In genomic region chr15:85462029-85462428, GRCh38 we compare ENCODE assay signal across 18 cellular contexts.
DNase-seq lines count a peak whose midpoint lies in the region; ATAC-seq and TF ChIP-seq lines count a peak whose summit lies in the region.
"Had no signal": no experiment of that assay in that cellular context is flagged by ENCODE, and none has a peak within 500 bp of the region (broad histone marks: within the 10 kb centered on the region; RNA-seq: fewer than 3 reads in every experiment).

No MANE protein-coding gene starts in this region.

- no peaks in the 10 kb centered on the region for H3K9me3 Mint-ChIP-seq in activated CD8-positive, alpha-beta T cell treated with anti-CD3 and anti-CD28 coated beads for 36 hours
- peaks cover 4% of the 10 kb centered on the region for H3K9me3 Mint-ChIP-seq in activated CD8-positive, alpha-beta T cell treated with anti-CD3 and anti-CD28 coated beads, Interleukin-2, amount 10 ng/mL, durations not matched to agents 7 days and 5 days (ENCODE audit: insufficient read depth)
- no peaks in the 10 kb centered on the region for H3K9me3 Mint-ChIP-seq in central memory CD8-positive, alpha-beta T cell

- no peak overlapping the region for H3K4me3 Mint-ChIP-seq in activated CD8-positive, alpha-beta T cell treated with anti-CD3 and anti-CD28 coated beads for 36 hours
- no peak overlapping the region for H3K4me3 Mint-ChIP-seq in activated CD8-positive, alpha-beta T cell treated with anti-CD3 and anti-CD28 coated beads, Interleukin-2, amount 10 ng/mL, durations not matched to agents 7 days and 5 days
- H3K4me3 Mint-ChIP-seq in central memory CD8-positive, alpha-beta T cell, result no peak overlapping the region

- H3K27me3 ChIP-seq in smooth muscle cell (ENCODE audit: low read depth), result no peaks in the 10 kb centered on the region

- peaks cover 28% of the 10 kb centered on the region for H3K4me1 ChIP-seq in smooth muscle cell (ENCODE audit: low read depth)

- no peak overlapping the region for H3K9ac ChIP-seq in smooth muscle cell (ENCODE audit: low read depth)

- POLR2A ChIA-PET in activated CD8-positive, alpha-beta T cell treated with anti-CD3 and anti-CD28 coated beads for 36 hours (lab: Charles Lee), result interaction anchor here (0.5 to 1.3 kb wide), 3 partner anchors 9 to 61 kb away, joined by 3 to 5 read pairs (median 3); no protein-coding TSS in a partner anchor
- POLR2A ChIA-PET in activated CD8-positive, alpha-beta T cell treated with anti-CD3 and anti-CD28 coated beads, Interleukin-2, amount 10 ng/mL, durations not matched to agents 7 days and 5 days (lab: Charles Lee), result no interaction called here

- peaks cover 34% of the 10 kb centered on the region for H4K20me1 ChIP-seq in smooth muscle cell (ENCODE audit: low read depth)

- no peaks in the 10 kb centered on the region for H3K27me3 Mint-ChIP-seq in activated CD8-positive, alpha-beta T cell treated with anti-CD3 and anti-CD28 coated beads for 36 hours
- H3K27me3 Mint-ChIP-seq in activated CD8-positive, alpha-beta T cell treated with anti-CD3 and anti-CD28 coated beads, Interleukin-2, amount 10 ng/mL, durations not matched to agents 7 days and 5 days (ENCODE audit: low read depth), result no peaks in the 10 kb centered on the region
- no peaks in the 10 kb centered on the region for H3K27me3 Mint-ChIP-seq in central memory CD8-positive, alpha-beta T cell

- H3K4me1 Mint-ChIP-seq in activated CD8-positive, alpha-beta T cell treated with anti-CD3 and anti-CD28 coated beads for 36 hours (ENCODE audit: low read depth), result peaks cover 46% of the 10 kb centered on the region
- H3K4me1 Mint-ChIP-seq in activated CD8-positive, alpha-beta T cell treated with anti-CD3 and anti-CD28 coated beads, Interleukin-2, amount 10 ng/mL, durations not matched to agents 7 days and 5 days (ENCODE audit: low read depth), result peaks cover 22% of the 10 kb centered on the region
- peaks cover 57% of the 10 kb centered on the region for H3K4me1 Mint-ChIP-seq in central memory CD8-positive, alpha-beta T cell

- H3K79me2 ChIP-seq in smooth muscle cell (ENCODE audit: low read depth), result peaks cover 83% of the 10 kb centered on the region

- H3K9me3 ChIP-seq in smooth muscle cell (replicated peaks; ENCODE audit: low read depth), result no peaks in the 10 kb centered on the region

- no peaks in the 10 kb centered on the region for H3K36me3 ChIP-seq in smooth muscle cell (ENCODE audit: low read depth)

- no peak for DNase-seq in activated CD8-positive, alpha-beta T cell treated with anti-CD3 and anti-CD28 coated beads for 36 hours
- DNase-seq in activated CD8-positive, alpha-beta T cell treated with anti-CD3 and anti-CD28 coated beads, Interleukin-2, amount 10 ng/mL, durations not matched to agents 7 days and 5 days, result no peak
- peak; percentile 42 for DNase-seq in NCI-H69 (lab: John Stamatoyannopoulos, UW)
- DNase-seq in central memory CD8-positive, alpha-beta T cell (ENCODE audit: low spot score in 2 of 2), result no peak
- no peak for DNase-seq in smooth muscle cell (lab: John Stamatoyannopoulos, UW; ENCODE audit: unreplicated experiment)
- DNase-seq in RKO (ENCODE audit: low spot score), result no peak
- DNase-seq in OCI-M1 (lab: John Stamatoyannopoulos, UW), result no peak
- no peak for DNase-seq in DMS53 (lab: John Stamatoyannopoulos, UW)
- DNase-seq: 8988T, DND-41, GDM1, Kasumi-1, NCI-H187 treated with DMSO at 0.1 percent for 48 hours, NCI-H345, NCI-H526 had no signal

- H3K4me3 ChIP-seq in smooth muscle cell, result no peak overlapping the region
- H3K4me3 ChIP-seq: SK-N-MC had no signal

- TF ChIP-seq CTCF in activated CD8-positive, alpha-beta T cell treated with anti-CD3 and anti-CD28 coated beads for 36 hours (IDR thresholded peaks at IDR 0.05), result no peak
- no peak for TF ChIP-seq CTCF in smooth muscle cell (IDR thresholded peaks at IDR 0.05; ENCODE audit: borderline replicate concordance, insufficient read depth, poor library complexity, severe bottlenecking)

- H3F3A ChIP-seq in smooth muscle cell (ENCODE audit: low read depth), result peaks cover 11% of the 10 kb centered on the region

- intact Hi-C loops in activated CD8-positive, alpha-beta T cell treated with anti-CD3 and anti-CD28 coated beads for 36 hours (cut with micrococcal nuclease), result no loop called here

- CTCF ChIA-PET in activated CD8-positive, alpha-beta T cell treated with anti-CD3 and anti-CD28 coated beads for 36 hours (lab: Charles Lee), result interaction anchor here (0.8 to 1.5 kb wide), 3 partner anchors 11 to 49 kb away, joined by 3 read pairs; no protein-coding TSS in a partner anchor
- CTCF ChIA-PET in activated CD8-positive, alpha-beta T cell treated with anti-CD3 and anti-CD28 coated beads, Interleukin-2, amount 10 ng/mL, durations not matched to agents 7 days and 5 days (lab: Charles Lee), result interaction anchor here (0.5 to 1.1 kb wide), 3 partner anchors 28 to 293 kb away, joined by 3 read pairs; no protein-coding TSS in a partner anchor

- peak overlapping the region; percentile 47 for H3K27ac ChIP-seq in smooth muscle cell (ENCODE audit: low read depth)
- H3K27ac ChIP-seq: SK-N-MC had no signal

- ATAC-seq in activated CD8-positive, alpha-beta T cell treated with anti-CD3 and anti-CD28 coated beads for 36 hours, result peak; percentile 51
- ATAC-seq in activated CD8-positive, alpha-beta T cell treated with anti-CD3 and anti-CD28 coated beads, Interleukin-2, amount 10 ng/mL, durations not matched to agents 7 days and 5 days, result no peak
- no peak for ATAC-seq in central memory CD8-positive, alpha-beta T cell (replicated peaks; ENCODE audit: extremely low read depth, poor library complexity, severe bottlenecking)
- ATAC-seq: Panc1, Right ventricle myocardium inferior had no signal

- peaks cover 6% of the 10 kb centered on the region for H3K36me3 Mint-ChIP-seq in activated CD8-positive, alpha-beta T cell treated with anti-CD3 and anti-CD28 coated beads for 36 hours (ENCODE audit: low read depth)
- peaks cover 11% of the 10 kb centered on the region for H3K36me3 Mint-ChIP-seq in activated CD8-positive, alpha-beta T cell treated with anti-CD3 and anti-CD28 coated beads, Interleukin-2, amount 10 ng/mL, durations not matched to agents 7 days and 5 days (ENCODE audit: low read depth)
- H3K36me3 Mint-ChIP-seq in central memory CD8-positive, alpha-beta T cell (ENCODE audit: insufficient read depth), result peaks cover 3% of the 10 kb centered on the region

- H3K4me2 ChIP-seq in smooth muscle cell, result no peak overlapping the region

- H3K27ac Mint-ChIP-seq in activated CD8-positive, alpha-beta T cell treated with anti-CD3 and anti-CD28 coated beads for 36 hours, result no peak overlapping the region
- H3K27ac Mint-ChIP-seq in activated CD8-positive, alpha-beta T cell treated with anti-CD3 and anti-CD28 coated beads, Interleukin-2, amount 10 ng/mL, durations not matched to agents 7 days and 5 days, result no peak overlapping the region
- peak overlapping the region; percentile 4 for H3K27ac Mint-ChIP-seq in central memory CD8-positive, alpha-beta T cell (ENCODE audit: low read depth)

- no peak overlapping the region for H2AFZ ChIP-seq in smooth muscle cell (ENCODE audit: low read depth)
